In the genomic region with DNA sequence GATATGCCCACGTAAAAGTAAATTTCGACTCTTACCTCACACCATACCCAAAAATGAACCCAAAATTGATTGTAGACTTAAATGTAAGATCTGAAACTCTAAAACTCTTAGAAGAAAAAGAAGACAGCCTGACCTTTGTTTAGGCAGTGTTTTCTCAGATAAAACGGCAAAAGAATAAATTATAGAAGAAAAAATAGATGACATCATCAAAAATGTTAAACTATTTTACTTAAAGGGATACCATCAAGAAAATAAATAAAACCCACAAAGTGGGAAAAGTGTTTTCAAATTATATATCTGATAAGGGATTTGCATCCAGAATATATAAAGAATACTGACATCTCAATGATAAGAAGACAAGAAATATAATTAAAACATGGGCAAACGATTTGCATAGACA, we compare ENCODE assay signal across 3 cellular contexts.
A peak's percentile ranks its signal among the peaks of the same experiment; 100 is the strongest.
TF ChIP-seq lines count a peak whose summit lies in the region.

No MANE protein-coding gene starts in this region.

TF ChIP-seq in HCT116, 20 proteins besides CTCF, POLR2A, EP300 and RAD21:
- TF ChIP-seq, protein P1, sequence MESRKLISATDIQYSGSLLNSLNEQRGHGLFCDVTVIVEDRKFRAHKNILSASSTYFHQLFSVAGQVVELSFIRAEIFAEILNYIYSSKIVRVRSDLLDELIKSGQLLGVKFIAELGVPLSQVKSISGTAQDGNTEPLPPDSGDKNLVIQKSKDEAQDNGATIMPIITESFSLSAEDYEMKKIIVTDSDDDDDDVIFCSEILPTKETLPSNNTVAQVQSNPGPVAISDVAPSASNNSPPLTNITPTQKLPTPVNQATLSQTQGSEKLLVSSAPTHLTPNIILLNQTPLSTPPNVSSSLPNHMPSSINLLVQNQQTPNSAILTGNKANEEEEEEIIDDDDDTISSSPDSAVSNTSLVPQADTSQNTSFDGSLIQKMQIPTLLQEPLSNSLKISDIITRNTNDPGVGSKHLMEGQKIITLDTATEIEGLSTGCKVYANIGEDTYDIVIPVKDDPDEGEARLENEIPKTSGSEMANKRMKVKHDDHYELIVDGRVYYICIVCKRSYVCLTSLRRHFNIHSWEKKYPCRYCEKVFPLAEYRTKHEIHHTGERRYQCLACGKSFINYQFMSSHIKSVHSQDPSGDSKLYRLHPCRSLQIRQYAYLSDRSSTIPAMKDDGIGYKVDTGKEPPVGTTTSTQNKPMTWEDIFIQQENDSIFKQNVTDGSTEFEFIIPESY (IDR thresholded peaks at IDR 0.05; ENCODE audit: extremely low read depth, insufficient replicate concordance, low read length), result no peak
- TF ChIP-seq, protein P2, sequence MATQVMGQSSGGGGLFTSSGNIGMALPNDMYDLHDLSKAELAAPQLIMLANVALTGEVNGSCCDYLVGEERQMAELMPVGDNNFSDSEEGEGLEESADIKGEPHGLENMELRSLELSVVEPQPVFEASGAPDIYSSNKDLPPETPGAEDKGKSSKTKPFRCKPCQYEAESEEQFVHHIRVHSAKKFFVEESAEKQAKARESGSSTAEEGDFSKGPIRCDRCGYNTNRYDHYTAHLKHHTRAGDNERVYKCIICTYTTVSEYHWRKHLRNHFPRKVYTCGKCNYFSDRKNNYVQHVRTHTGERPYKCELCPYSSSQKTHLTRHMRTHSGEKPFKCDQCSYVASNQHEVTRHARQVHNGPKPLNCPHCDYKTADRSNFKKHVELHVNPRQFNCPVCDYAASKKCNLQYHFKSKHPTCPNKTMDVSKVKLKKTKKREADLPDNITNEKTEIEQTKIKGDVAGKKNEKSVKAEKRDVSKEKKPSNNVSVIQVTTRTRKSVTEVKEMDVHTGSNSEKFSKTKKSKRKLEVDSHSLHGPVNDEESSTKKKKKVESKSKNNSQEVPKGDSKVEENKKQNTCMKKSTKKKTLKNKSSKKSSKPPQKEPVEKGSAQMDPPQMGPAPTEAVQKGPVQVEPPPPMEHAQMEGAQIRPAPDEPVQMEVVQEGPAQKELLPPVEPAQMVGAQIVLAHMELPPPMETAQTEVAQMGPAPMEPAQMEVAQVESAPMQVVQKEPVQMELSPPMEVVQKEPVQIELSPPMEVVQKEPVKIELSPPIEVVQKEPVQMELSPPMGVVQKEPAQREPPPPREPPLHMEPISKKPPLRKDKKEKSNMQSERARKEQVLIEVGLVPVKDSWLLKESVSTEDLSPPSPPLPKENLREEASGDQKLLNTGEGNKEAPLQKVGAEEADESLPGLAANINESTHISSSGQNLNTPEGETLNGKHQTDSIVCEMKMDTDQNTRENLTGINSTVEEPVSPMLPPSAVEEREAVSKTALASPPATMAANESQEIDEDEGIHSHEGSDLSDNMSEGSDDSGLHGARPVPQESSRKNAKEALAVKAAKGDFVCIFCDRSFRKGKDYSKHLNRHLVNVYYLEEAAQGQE (IDR thresholded peaks at IDR 0.05; ENCODE audit: low read depth), result no peak
- TF ChIP-seq ATF3 (IDR thresholded peaks at IDR 0.05), result no peak
- TF ChIP-seq ELF1 (IDR thresholded peaks at IDR 0.05; ENCODE audit: borderline replicate concordance, low read depth), result no peak
- no peak for TF ChIP-seq ZNF274 (IDR thresholded peaks at IDR 0.05; ENCODE audit: low read depth, low read length)
- no peak for TF ChIP-seq POLR2AphosphoS5 (IDR thresholded peaks at IDR 0.05; ENCODE audit: low read depth, low read length)

TF ChIP-seq in IMR-90, 13 proteins besides CTCF, POLR2A, EP300 and RAD21:
- no peak for TF ChIP-seq BHLHE40 (IDR thresholded peaks at IDR 0.05; ENCODE audit: low read depth, low read length)
- TF ChIP-seq MAFK (IDR thresholded peaks at IDR 0.05; ENCODE audit: low read depth, low read length), result peak; percentile 71
TF ChIP-seq in IMR-90: peak in this region for 1.

TF ChIP-seq in K562, 482 proteins besides CTCF, POLR2A, EP300 and RAD21:
- TF ChIP-seq U2AF2 (optimal IDR thresholded peaks at IDR 0.05; ENCODE audit: low read depth, low read length) (no peak), SRSF9 (IDR thresholded peaks at IDR 0.05; ENCODE audit: borderline replicate concordance, low read depth, low read length) (no peak), BRF1 (IDR thresholded peaks at IDR 0.05; ENCODE audit: borderline replicate concordance, extremely low read depth, insufficient read length) (no peak), SMARCA4 (IDR thresholded peaks at IDR 0.05) (no peak), POLR2G (IDR thresholded peaks at IDR 0.05; ENCODE audit: low read depth, low read length) (no peak), C11orf30 (IDR thresholded peaks at IDR 0.05; ENCODE audit: low read depth) (peak; percentile 22; the same call in 1 of the 2 replicates), NEUROD1 (IDR thresholded peaks at IDR 0.05; ENCODE audit: borderline replicate concordance, low read depth, low read length, partially characterized antibody) (no peak), THRAP3 (IDR thresholded peaks at IDR 0.05; ENCODE audit: borderline replicate concordance) (no peak), MAFF (IDR thresholded peaks at IDR 0.05; ENCODE audit: low read length) (peak; percentile 17; the same call in 1 of the 2 replicates), ZNF316 (IDR thresholded peaks at IDR 0.05) (peak; percentile 56; the same call in 1 of the 2 replicates), NR2F6 (CRISPR knock-in tag; IDR thresholded peaks at IDR 0.05) (no peak)
- TF ChIP-seq, protein P3, sequence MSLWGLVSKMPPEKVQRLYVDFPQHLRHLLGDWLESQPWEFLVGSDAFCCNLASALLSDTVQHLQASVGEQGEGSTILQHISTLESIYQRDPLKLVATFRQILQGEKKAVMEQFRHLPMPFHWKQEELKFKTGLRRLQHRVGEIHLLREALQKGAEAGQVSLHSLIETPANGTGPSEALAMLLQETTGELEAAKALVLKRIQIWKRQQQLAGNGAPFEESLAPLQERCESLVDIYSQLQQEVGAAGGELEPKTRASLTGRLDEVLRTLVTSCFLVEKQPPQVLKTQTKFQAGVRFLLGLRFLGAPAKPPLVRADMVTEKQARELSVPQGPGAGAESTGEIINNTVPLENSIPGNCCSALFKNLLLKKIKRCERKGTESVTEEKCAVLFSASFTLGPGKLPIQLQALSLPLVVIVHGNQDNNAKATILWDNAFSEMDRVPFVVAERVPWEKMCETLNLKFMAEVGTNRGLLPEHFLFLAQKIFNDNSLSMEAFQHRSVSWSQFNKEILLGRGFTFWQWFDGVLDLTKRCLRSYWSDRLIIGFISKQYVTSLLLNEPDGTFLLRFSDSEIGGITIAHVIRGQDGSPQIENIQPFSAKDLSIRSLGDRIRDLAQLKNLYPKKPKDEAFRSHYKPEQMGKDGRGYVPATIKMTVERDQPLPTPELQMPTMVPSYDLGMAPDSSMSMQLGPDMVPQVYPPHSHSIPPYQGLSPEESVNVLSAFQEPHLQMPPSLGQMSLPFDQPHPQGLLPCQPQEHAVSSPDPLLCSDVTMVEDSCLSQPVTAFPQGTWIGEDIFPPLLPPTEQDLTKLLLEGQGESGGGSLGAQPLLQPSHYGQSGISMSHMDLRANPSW (CRISPR knock-in tag; IDR thresholded peaks at IDR 0.05), result no peak
